In the genomic region with DNA sequence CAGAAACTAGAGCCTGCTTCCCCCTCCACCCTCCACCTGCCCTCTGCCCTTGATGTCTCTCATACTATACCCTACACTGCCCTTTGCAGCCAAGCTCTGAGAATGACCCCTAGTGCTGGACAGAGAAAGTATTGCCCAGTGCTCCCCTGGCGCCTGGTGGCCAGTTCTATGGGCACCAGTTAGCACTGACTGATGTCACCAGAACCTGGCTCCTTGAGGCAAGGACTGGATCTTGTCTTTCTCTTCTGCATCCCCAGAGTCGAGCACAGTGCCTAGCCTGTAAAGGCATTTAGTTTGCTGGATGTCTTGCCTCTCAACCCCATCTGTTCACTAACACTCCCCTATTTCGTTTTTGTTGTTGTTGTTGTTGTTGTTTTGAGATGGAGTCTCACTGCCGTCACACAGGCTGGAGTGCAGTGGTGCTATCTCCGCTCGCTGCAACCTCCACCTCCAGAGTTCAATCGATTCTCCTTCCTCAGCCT, we compare ENCODE assay signal across 1 cellular context.
TF ChIP-seq lines count a peak whose summit lies in the region.

No MANE protein-coding gene starts in this region.

TF ChIP-seq in HepG2, 621 proteins besides CTCF, POLR2A, EP300 and RAD21:
- TF ChIP-seq KDM2A (CRISPR knock-in tag; IDR thresholded peaks at IDR 0.05; ENCODE audit: borderline replicate concordance, low read depth) (peak; percentile 35; the same call in 1 of the 2 replicates), POLR2G (IDR thresholded peaks at IDR 0.05; ENCODE audit: low read depth, low read length) (peak; percentile 30; the same call in 1 of the 2 replicates), ZC3H13 (CRISPR knock-in tag; IDR thresholded peaks at IDR 0.05) (0 out of 2 replicates have a peak, but pooled peaks have one; percentile 34)
- TF ChIP-seq, protein P1, sequence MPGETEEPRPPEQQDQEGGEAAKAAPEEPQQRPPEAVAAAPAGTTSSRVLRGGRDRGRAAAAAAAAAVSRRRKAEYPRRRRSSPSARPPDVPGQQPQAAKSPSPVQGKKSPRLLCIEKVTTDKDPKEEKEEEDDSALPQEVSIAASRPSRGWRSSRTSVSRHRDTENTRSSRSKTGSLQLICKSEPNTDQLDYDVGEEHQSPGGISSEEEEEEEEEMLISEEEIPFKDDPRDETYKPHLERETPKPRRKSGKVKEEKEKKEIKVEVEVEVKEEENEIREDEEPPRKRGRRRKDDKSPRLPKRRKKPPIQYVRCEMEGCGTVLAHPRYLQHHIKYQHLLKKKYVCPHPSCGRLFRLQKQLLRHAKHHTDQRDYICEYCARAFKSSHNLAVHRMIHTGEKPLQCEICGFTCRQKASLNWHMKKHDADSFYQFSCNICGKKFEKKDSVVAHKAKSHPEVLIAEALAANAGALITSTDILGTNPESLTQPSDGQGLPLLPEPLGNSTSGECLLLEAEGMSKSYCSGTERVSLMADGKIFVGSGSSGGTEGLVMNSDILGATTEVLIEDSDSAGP (CRISPR knock-in tag; IDR thresholded peaks at IDR 0.05; ENCODE audit: borderline replicate concordance) = no peak
